ENCODE assay signal across 8 cellular contexts in the genomic region with DNA sequence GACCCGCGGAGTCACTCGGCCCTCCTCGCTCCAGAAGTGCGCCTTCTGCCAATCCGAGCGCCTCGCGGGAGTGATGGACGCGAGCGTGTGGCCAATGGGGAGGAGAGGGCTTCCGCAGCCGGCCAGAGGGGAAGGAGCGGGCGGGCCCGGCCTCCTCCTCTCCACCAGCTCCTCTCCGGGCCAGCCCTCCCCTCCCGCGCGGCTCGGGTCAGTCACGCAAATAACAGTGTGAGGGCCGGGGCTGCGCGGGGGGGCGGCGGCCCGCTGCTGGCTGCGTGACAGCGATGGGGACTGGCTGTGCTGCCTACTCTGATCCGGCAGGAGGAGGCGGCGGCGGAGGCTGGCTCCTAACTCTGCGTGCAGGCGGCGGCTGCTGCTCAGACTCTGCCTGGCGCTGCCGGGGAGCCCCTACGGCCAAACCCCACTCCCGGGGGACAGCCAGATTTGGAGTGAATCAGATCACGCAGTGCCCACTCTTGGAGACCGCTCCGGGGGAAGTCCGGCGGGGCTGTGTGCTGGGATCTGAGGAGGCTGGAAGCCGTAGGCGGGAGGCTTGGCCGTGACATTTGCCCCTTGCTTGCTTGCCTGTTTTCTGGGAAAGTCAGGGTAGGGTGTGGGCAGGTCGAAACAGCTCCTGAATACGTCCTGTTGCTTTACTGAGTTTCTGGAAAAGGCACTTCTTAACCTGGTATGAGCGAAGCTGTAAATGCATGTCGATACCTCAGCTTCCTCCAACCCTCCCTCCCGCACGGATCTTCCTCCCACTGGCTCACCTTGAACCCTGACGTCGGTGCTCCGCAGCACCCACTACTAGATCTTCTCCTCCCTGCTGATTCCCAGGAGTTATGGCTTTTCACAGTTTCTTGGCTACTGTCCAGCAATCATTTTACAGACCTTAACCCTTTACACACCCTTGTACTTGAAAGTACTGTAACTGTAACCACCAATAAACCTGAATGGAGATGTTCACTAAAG.
DNase-seq lines count a peak whose midpoint lies in the region; ATAC-seq and TF ChIP-seq lines count a peak whose summit lies in the region.

No MANE protein-coding gene starts in this region.

- peak overlapping the region; percentile 63 for H3K9ac ChIP-seq in DND-41 (ENCODE audit: low read depth, low read length)

- peak overlapping the region; percentile 35 to 75 for H3K4me3 ChIP-seq in DND-41 (ENCODE audit: low read depth in 1 of 2, low read length in 2 of 2)
- peak overlapping the region; percentile 64 for H3K4me3 ChIP-seq in cardiac muscle cell

- no peaks in the 10 kb centered on the region for H4K20me1 ChIP-seq in DND-41 (ENCODE audit: insufficient read depth, low read length)

- H3K4me1 ChIP-seq in DND-41 (ENCODE audit: insufficient read depth, low read length) = peaks cover 24% of the 10 kb centered on the region
- H3K4me1 ChIP-seq in cardiac muscle cell (ENCODE audit: low read depth) = peaks cover 24% of the 10 kb centered on the region

- H3K36me3 ChIP-seq in DND-41 (ENCODE audit: insufficient read depth, low read length) (no peaks in the 10 kb centered on the region), cardiac muscle cell (no peaks in the 10 kb centered on the region)

- TF ChIP-seq CTCF in DND-41 (IDR thresholded peaks at IDR 0.05; ENCODE audit: borderline replicate concordance, extremely low read depth, low read length, poor library complexity, severe bottlenecking) = peak; percentile 36
- peak; percentile 42 for TF ChIP-seq CTCF in cardiac muscle cell (IDR thresholded peaks at IDR 0.05; ENCODE audit: low read depth, low read length)
- TF ChIP-seq CTCF in osteocyte (IDR thresholded peaks at IDR 0.05) = peak; percentile 54

- peak overlapping the region; percentile 89 for H3K27ac Mint-ChIP-seq in activated naive CD8-positive, alpha-beta T cell treated with anti-CD3 and anti-CD28 coated beads, Interleukin-2, amount 50 U/mL, for 24 hours
- peak overlapping the region; percentile 86 for H3K27ac Mint-ChIP-seq in osteocyte (ENCODE audit: unreplicated experiment)

- H3K9me3 ChIP-seq in DND-41 (ENCODE audit: insufficient read depth, low read length, severe bottlenecking) (no peaks in the 10 kb centered on the region), cardiac muscle cell (ENCODE audit: low read depth) (no peaks in the 10 kb centered on the region)

- H3K36me3 Mint-ChIP-seq in activated naive CD8-positive, alpha-beta T cell treated with anti-CD3 and anti-CD28 coated beads, Interleukin-2, amount 50 U/mL, for 24 hours (ENCODE audit: low read depth) = peaks cover 3% of the 10 kb centered on the region
- peaks cover 2% of the 10 kb centered on the region for H3K36me3 Mint-ChIP-seq in osteocyte (ENCODE audit: unreplicated experiment)

- H3K79me2 ChIP-seq in DND-41 (ENCODE audit: insufficient read depth, low read length) = no peaks in the 10 kb centered on the region

- H3K27me3 ChIP-seq in DND-41 (ENCODE audit: insufficient read depth, low read length, poor library complexity) = peaks cover 7% of the 10 kb centered on the region
- H3K27me3 ChIP-seq in cardiac muscle cell = no peaks in the 10 kb centered on the region

- peak; percentile 47 for DNase-seq in DND-41
- DNase-seq in NCI-H774 (lab: John Stamatoyannopoulos, UW) = peak; percentile 100
- DNase-seq in activated naive CD8-positive, alpha-beta T cell treated with anti-CD3 and anti-CD28 coated beads, Interleukin-2, amount 50 U/mL, for 24 hours = no peak
- DNase-seq in cardiac muscle cell (ENCODE audit: low read depth in 1 of 2, low spot score in 1 of 2) = peak; percentile 63 to 98
- DNase-seq in osteocyte (ENCODE audit: extremely low spot score, unreplicated experiment) = peak; percentile 100
- DNase-seq in effector CD4-positive, alpha-beta T cell = no peak

- peaks cover 36% of the 10 kb centered on the region for H3K4me1 Mint-ChIP-seq in activated naive CD8-positive, alpha-beta T cell treated with anti-CD3 and anti-CD28 coated beads, Interleukin-2, amount 50 U/mL, for 24 hours
- peaks cover 25% of the 10 kb centered on the region for H3K4me1 Mint-ChIP-seq in osteocyte (ENCODE audit: unreplicated experiment)

- H3K4me2 ChIP-seq in DND-41 (ENCODE audit: insufficient read depth, low read length) = peak overlapping the region; percentile 94

- ATAC-seq in DND-41 (ENCODE audit: insufficient read depth, low read depth) (peak; percentile 86), GM19351 (IDR thresholded peaks at IDR 0.05; ENCODE audit: unreplicated experiment) (peak; percentile 73), HG03354 (IDR thresholded peaks at IDR 0.05; ENCODE audit: poor library complexity, severe bottlenecking, unreplicated experiment) (peak; percentile 86)
- ATAC-seq in activated naive CD8-positive, alpha-beta T cell treated with anti-CD3 and anti-CD28 coated beads, Interleukin-2, amount 50 U/mL, for 24 hours = no peak

- H3K27ac ChIP-seq in DND-41 (ENCODE audit: low read length) (peak overlapping the region; percentile 56), cardiac muscle cell (peak overlapping the region; percentile 96)

- peak overlapping the region; percentile 96 for H3K4me3 Mint-ChIP-seq in activated naive CD8-positive, alpha-beta T cell treated with anti-CD3 and anti-CD28 coated beads, Interleukin-2, amount 50 U/mL, for 24 hours
- H3K4me3 Mint-ChIP-seq in osteocyte (ENCODE audit: unreplicated experiment) = peak overlapping the region; percentile 73

- H2AFZ ChIP-seq in DND-41 (ENCODE audit: low read depth, low read length) = peak overlapping the region; percentile 89

- H3K9me3 Mint-ChIP-seq in activated naive CD8-positive, alpha-beta T cell treated with anti-CD3 and anti-CD28 coated beads, Interleukin-2, amount 50 U/mL, for 24 hours = no peaks in the 10 kb centered on the region
- H3K9me3 Mint-ChIP-seq in osteocyte (ENCODE audit: unreplicated experiment) = peaks cover 7% of the 10 kb centered on the region

- no peaks in the 10 kb centered on the region for H3K27me3 Mint-ChIP-seq in activated naive CD8-positive, alpha-beta T cell treated with anti-CD3 and anti-CD28 coated beads, Interleukin-2, amount 50 U/mL, for 24 hours
- no peaks in the 10 kb centered on the region for H3K27me3 Mint-ChIP-seq in osteocyte (ENCODE audit: unreplicated experiment)

Comparison
In these comparisons a context has a peak if more than half of its experiments do, and no peak if none do; other contexts are left out.
1. DNase-seq: peak in DND-41 (single experiment), NCI-H774 (single experiment), cardiac muscle cell (2 of 2) and osteocyte (single experiment); none in activated naive CD8-positive, alpha-beta T cell treated with anti-CD3 and anti-CD28 coated beads, Interleukin-2, amount 50 U/mL, for 24 hours (single experiment) and effector CD4-positive, alpha-beta T cell (single experiment).
2. Peak in every context shown above with its lines, with median percentiles within 50 percentile points of each other: CTCF ChIP-seq.